9 cellular contexts compared by ENCODE assay signal in the genomic region with DNA sequence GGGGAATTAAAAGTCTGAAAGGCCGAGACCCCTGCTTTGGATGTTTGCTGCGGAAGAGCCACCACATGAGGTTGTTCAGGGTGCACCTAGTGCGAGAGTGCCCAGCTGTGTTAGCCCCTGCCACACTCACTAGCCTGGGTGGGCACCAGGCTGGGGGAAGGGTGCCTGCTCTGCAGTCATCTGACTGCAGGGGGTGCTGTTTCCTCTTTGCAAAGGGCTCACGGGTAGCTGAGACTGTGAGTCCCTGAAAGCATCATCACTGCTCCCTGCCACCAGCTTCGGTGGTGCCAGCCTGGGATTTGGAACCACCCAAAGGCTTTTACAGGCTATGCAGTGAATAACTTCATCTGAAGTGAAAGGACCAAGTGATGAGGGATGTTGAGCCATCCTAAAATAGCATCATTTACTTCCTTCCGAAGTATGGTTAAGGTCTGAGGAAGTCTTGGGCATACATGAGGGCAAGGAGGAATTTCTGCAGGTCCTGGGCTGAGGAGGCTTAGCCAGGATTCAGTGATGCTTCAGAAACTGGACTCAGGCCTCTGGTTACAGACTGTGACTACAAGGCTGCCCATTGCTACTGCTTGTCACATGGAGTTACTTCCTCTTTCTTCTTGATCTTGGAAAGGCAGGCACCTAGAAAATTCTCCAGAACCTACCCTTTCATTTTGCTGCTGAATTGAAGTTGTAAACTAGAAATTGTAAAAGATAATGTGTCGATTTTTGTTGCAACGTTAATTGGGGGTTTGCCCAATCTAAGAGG.
DNase-seq lines count a peak whose midpoint lies in the region; ATAC-seq and TF ChIP-seq lines count a peak whose summit lies in the region.
"Had no signal": no experiment of that assay in that cellular context is flagged by ENCODE, and none has a peak within 500 bp of the region (broad histone marks: within the 10 kb centered on the region; RNA-seq: fewer than 3 reads in every experiment).

No MANE protein-coding gene starts in this region.

- TF ChIP-seq CTCF in GM12865 (IDR thresholded peaks at IDR 0.05; ENCODE audit: insufficient read depth, low read depth, low read length, missing control alignments) (peak; percentile 59), suprapubic skin (IDR thresholded peaks at IDR 0.05) (no peak)

- H2AFZ ChIP-seq in GM23248, result no peak overlapping the region

- TF ChIP-seq POLR2A in suprapubic skin (IDR thresholded peaks at IDR 0.05), result no peak

- 56% methylated on average over 6 of the region's 8 CpGs for whole genome bisulfite sequencing in suprapubic skin
- whole genome bisulfite sequencing in GM23248 (ENCODE audit: low coverage in 1 of 2, low lambda C conversion rate in 2 of 2, missing lambda C conversion rate in 2 of 2), 2 experiments, result 3 to 11% methylated on average over 6 of the region's 8 CpGs

- no peaks in the 10 kb centered on the region for H3F3A ChIP-seq in GM23248 (ENCODE audit: insufficient read depth)

- H3K4me2 ChIP-seq in GM23248 (ENCODE audit: unreplicated experiment), result no peak overlapping the region

- H3K27ac ChIP-seq in suprapubic skin (no peak overlapping the region), GM23248 (no peak overlapping the region)

- peak; percentile 64 for ATAC-seq in GM21360 (IDR thresholded peaks at IDR 0.05; ENCODE audit: unreplicated experiment)

- H3K27me3 ChIP-seq in suprapubic skin (no peaks in the 10 kb centered on the region), GM23248 (replicated peaks; ENCODE audit: insufficient read depth) (no peaks in the 10 kb centered on the region)

- H3K4me3 ChIP-seq in GM12865 (ENCODE audit: low read depth, low read length), result no peak overlapping the region
- no peak overlapping the region for H3K4me3 ChIP-seq in suprapubic skin
- H3K4me3 ChIP-seq in GM23248, result no peak overlapping the region

- no peaks in the 10 kb centered on the region for H3K9me2 ChIP-seq in GM23248 (ENCODE audit: insufficient read depth)

- H4K20me1 ChIP-seq in GM23248 (ENCODE audit: insufficient read depth), result no peaks in the 10 kb centered on the region

- H3K79me2 ChIP-seq in GM23248 (ENCODE audit: insufficient read depth), result no peaks in the 10 kb centered on the region

- H3K36me3 ChIP-seq in suprapubic skin, result no peaks in the 10 kb centered on the region
- no peaks in the 10 kb centered on the region for H3K36me3 ChIP-seq in GM23248 (ENCODE audit: low read depth)

- H3K4me1 ChIP-seq in suprapubic skin, result no peaks in the 10 kb centered on the region
- no peaks in the 10 kb centered on the region for H3K4me1 ChIP-seq in GM23248 (ENCODE audit: insufficient read depth)

- DNase-seq in GM12865 (ENCODE audit: low read depth) (peak; percentile 21), NCI-H69 (lab: John Stamatoyannopoulos, UW) (peak; percentile 45), iPS-NIHi7 (ENCODE audit: extremely low spot score) (peak; percentile 83), NCI-H446 treated with DMSO at 0.1 percent for 48 hours (lab: John Stamatoyannopoulos, UW) (no peak), suprapubic skin (ENCODE audit: low spot score in 2 of 2) (no peak), GM23248 (no peak), NCI-H446 (lab: John Stamatoyannopoulos, UW) (no peak)
- DNase-seq: cerebellar nuclear complex had no signal

- H3K9me3 ChIP-seq in suprapubic skin, result no peaks in the 10 kb centered on the region
- no peaks in the 10 kb centered on the region for H3K9me3 ChIP-seq in GM23248 (ENCODE audit: low read depth)

- no peak for TF ChIP-seq EP300 in suprapubic skin (IDR thresholded peaks at IDR 0.05)

- H3K9ac ChIP-seq in GM23248, result no peak overlapping the region

- in situ Hi-C loops in GM23248 (cut with MboI), result no loop called here

Comparison
In these comparisons a context has a peak if more than half of its experiments do, and no peak if none do; other contexts are left out.
1. DNase-seq: peak in GM12865 (single experiment), NCI-H69 (single experiment) and iPS-NIHi7 (single experiment); none in NCI-H446 treated with DMSO at 0.1 percent for 48 hours (single experiment), suprapubic skin (0 of 2), GM23248 (single experiment) and NCI-H446 (0 of 2).